7 cellular contexts compared by ENCODE assay signal in the genomic region with DNA sequence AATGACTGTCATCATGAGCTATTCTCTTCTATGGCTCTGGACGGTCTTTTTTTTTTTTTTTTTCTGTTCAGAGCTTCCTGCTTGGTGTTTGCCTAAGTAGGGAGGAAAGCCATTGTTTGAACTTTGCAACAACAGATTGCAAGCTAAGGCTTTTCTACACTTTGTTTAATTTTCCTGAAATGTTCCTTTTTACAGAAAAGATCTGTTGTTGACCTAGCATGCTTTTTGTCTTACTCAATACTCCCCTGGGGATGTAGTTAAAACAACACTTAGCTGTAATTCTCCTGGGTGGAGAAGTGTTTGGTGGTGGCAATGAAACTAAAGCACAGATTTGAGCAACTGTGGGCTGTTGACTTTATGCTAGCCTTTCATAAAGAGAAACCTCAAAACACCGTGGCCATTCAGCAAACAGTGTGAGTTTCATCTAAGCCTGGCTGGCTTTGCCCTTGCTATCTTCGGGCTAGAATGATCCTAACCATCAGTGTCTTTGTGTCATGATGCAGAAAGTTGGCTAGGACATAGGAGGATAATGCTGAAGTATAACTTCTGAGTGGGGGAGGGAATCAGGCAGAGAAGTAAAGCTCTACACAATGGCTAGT.
DNase-seq lines count a peak whose midpoint lies in the region; ATAC-seq and TF ChIP-seq lines count a peak whose summit lies in the region.

No MANE protein-coding gene starts in this region.

- 20 to 70% methylated on average over 1 to 3 of the region's 3 CpGs for WGBS in endodermal cell (ENCODE audit: insufficient coverage in 1 of 2, insufficient read length in 1 of 2), 2 experiments
- 8 to 21% methylated on average over 3 of the region's 3 CpGs for WGBS in sigmoid colon, 2 donors

- H3K4me3 ChIP-seq in endodermal cell (ENCODE audit: low read length) (peak overlapping the region; percentile 34), sigmoid colon (no peak overlapping the region)

- H3K27ac Mint-ChIP-seq in endodermal cell = peak overlapping the region; percentile 79
- H3K27ac Mint-ChIP-seq in activated T-helper 2 cell treated with anti-CD3 and anti-CD28 coated beads, Interferon-gamma antibody, Interleukin-2, Interleukin-4, amounts not matched to agents 10 μg/mL and 5 μg/mL and 100 μg/mL, durations not matched to agents 14 hours and 24 hours and 36 hours = no peak overlapping the region

- no peaks in the 10 kb centered on the region for H3K9me3 Mint-ChIP-seq in endodermal cell
- H3K9me3 Mint-ChIP-seq in activated T-helper 2 cell treated with anti-CD3 and anti-CD28 coated beads, Interferon-gamma antibody, Interleukin-2, Interleukin-4, amounts not matched to agents 10 μg/mL and 5 μg/mL and 100 μg/mL, durations not matched to agents 14 hours and 24 hours and 36 hours = no peaks in the 10 kb centered on the region

- ATAC-seq in GM18511 (IDR thresholded peaks at IDR 0.05; ENCODE audit: unreplicated experiment) (peak; percentile 83), GM21786 (IDR thresholded peaks at IDR 0.05; ENCODE audit: unreplicated experiment) (peak; percentile 87)

- TF ChIP-seq CTCF in endodermal cell (conservative IDR thresholded peaks at IDR 0.05) = no peak
- TF ChIP-seq CTCF in sigmoid colon (IDR thresholded peaks at IDR 0.05) = no peak

- H3K36me3 ChIP-seq in endodermal cell (ENCODE audit: control insufficient read depth, insufficient read depth, low read length) (no peaks in the 10 kb centered on the region), sigmoid colon (no peaks in the 10 kb centered on the region)

- H3K27me3 ChIP-seq in endodermal cell (ENCODE audit: control insufficient read depth, insufficient read depth, low read length, poor library complexity, severe bottlenecking) = no peaks in the 10 kb centered on the region
- no peaks in the 10 kb centered on the region for H3K27me3 ChIP-seq in sigmoid colon

- H3K9me3 ChIP-seq in endodermal cell (ENCODE audit: control insufficient read depth, low read length) (no peaks in the 10 kb centered on the region), sigmoid colon (no peaks in the 10 kb centered on the region)

- no peaks in the 10 kb centered on the region for H3K36me3 Mint-ChIP-seq in endodermal cell (ENCODE audit: low read depth)
- no peaks in the 10 kb centered on the region for H3K36me3 Mint-ChIP-seq in activated T-helper 2 cell treated with anti-CD3 and anti-CD28 coated beads, Interferon-gamma antibody, Interleukin-2, Interleukin-4, amounts not matched to agents 10 μg/mL and 5 μg/mL and 100 μg/mL, durations not matched to agents 14 hours and 24 hours and 36 hours (ENCODE audit: low read depth)

- no peak overlapping the region for H3K27ac ChIP-seq in endodermal cell (ENCODE audit: low read depth, low read length)
- peak overlapping the region in 3 of 4 donors; percentile 15 to 48 (median 15) for H3K27ac ChIP-seq in sigmoid colon

- DNase-seq in M059J (ENCODE audit: low read depth) (peak; percentile 44), endodermal cell (no peak), sigmoid colon (no peak), NCI-H226 (no peak)
- DNase-seq in activated T-helper 2 cell treated with anti-CD3 and anti-CD28 coated beads, Interferon-gamma antibody, Interleukin-2, Interleukin-4, amounts not matched to agents 10 μg/mL and 5 μg/mL and 100 μg/mL, durations not matched to agents 14 hours and 24 hours and 36 hours (ENCODE audit: low spot score) = no peak

- H3K9ac ChIP-seq in endodermal cell (ENCODE audit: extremely low read depth, low read length, poor library complexity, severe bottlenecking) = no peak overlapping the region

- TF ChIP-seq POLR2A in sigmoid colon (IDR thresholded peaks at IDR 0.05) = no peak

- H3K4me1 ChIP-seq in endodermal cell (ENCODE audit: control insufficient read depth, insufficient read depth, low read length) = peaks cover 19% of the 10 kb centered on the region
- no peaks in the 10 kb centered on the region for H3K4me1 ChIP-seq in sigmoid colon

- H3K4me1 Mint-ChIP-seq in endodermal cell = peaks cover 46% of the 10 kb centered on the region
- H3K4me1 Mint-ChIP-seq in activated T-helper 2 cell treated with anti-CD3 and anti-CD28 coated beads, Interferon-gamma antibody, Interleukin-2, Interleukin-4, amounts not matched to agents 10 μg/mL and 5 μg/mL and 100 μg/mL, durations not matched to agents 14 hours and 24 hours and 36 hours (ENCODE audit: low read depth) = peaks cover 50% of the 10 kb centered on the region

- intact Hi-C loops in sigmoid colon (cut with DNase I) = no loop called here
- intact Hi-C loops in activated T-helper 2 cell treated with anti-CD3 and anti-CD28 coated beads, Interferon-gamma antibody, Interleukin-2, Interleukin-4, amounts not matched to agents 10 μg/mL and 5 μg/mL and 100 μg/mL, durations not matched to agents 14 hours and 24 hours and 36 hours (cut with micrococcal nuclease) = no loop called here

- no peak for TF ChIP-seq EP300 in sigmoid colon (IDR thresholded peaks at IDR 0.05)

- H3K27me3 Mint-ChIP-seq in endodermal cell (ENCODE audit: insufficient read depth) = no peaks in the 10 kb centered on the region
- H3K27me3 Mint-ChIP-seq in activated T-helper 2 cell treated with anti-CD3 and anti-CD28 coated beads, Interferon-gamma antibody, Interleukin-2, Interleukin-4, amounts not matched to agents 10 μg/mL and 5 μg/mL and 100 μg/mL, durations not matched to agents 14 hours and 24 hours and 36 hours (ENCODE audit: low read depth) = peaks cover 19% of the 10 kb centered on the region

- H3K4me3 Mint-ChIP-seq in endodermal cell = peak overlapping the region; percentile 6
- no peak overlapping the region for H3K4me3 Mint-ChIP-seq in activated T-helper 2 cell treated with anti-CD3 and anti-CD28 coated beads, Interferon-gamma antibody, Interleukin-2, Interleukin-4, amounts not matched to agents 10 μg/mL and 5 μg/mL and 100 μg/mL, durations not matched to agents 14 hours and 24 hours and 36 hours (ENCODE audit: low read depth)
